ENCODE assay signal across 1 cellular context in the genomic region with DNA sequence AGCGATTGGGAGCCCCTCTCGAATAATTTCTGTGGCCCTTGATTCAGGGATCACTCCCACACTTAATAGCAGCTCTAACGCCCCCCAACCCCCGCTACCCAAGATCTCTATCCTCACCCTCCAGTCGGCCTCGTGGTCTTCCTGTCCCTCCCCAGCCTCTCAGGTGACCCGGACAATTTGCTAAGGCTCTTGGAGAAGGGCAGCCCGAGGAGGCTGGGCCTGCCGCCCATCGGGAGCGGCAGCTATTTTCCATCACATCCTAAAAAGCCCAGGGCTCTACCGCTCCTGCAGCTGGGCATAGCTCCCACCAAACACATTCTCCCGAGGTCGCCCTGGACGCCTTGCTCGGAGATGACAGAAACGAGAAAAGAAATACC.
TF ChIP-seq lines count a peak whose summit lies in the region.

No MANE protein-coding gene starts in this region.

TF ChIP-seq in IMR-90, 13 proteins besides CTCF, POLR2A, EP300 and RAD21 (continued from another document):
- TF ChIP-seq, protein P1, sequence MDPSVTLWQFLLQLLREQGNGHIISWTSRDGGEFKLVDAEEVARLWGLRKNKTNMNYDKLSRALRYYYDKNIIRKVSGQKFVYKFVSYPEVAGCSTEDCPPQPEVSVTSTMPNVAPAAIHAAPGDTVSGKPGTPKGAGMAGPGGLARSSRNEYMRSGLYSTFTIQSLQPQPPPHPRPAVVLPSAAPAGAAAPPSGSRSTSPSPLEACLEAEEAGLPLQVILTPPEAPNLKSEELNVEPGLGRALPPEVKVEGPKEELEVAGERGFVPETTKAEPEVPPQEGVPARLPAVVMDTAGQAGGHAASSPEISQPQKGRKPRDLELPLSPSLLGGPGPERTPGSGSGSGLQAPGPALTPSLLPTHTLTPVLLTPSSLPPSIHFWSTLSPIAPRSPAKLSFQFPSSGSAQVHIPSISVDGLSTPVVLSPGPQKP (IDR thresholded peaks at IDR 0.05; ENCODE audit: borderline replicate concordance, low read depth, low read length), result no peak
- TF ChIP-seq MAZ (IDR thresholded peaks at IDR 0.05; ENCODE audit: borderline replicate concordance, low read depth, low read length), result no peak
- no peak for TF ChIP-seq RCOR1 (IDR thresholded peaks at IDR 0.05; ENCODE audit: insufficient replicate concordance, low read length)
